ENCODE assay signal across 19 cellular contexts in genomic region chr3:101867521-101867920, GRCh38. TPM values are rescaled to one million over a fixed set of nuclear protein-coding genes. Genes with fewer than 3 reads are reported as not detected.
DNase-seq lines count a peak whose midpoint lies in the region; ATAC-seq and TF ChIP-seq lines count a peak whose summit lies in the region.
"Had no signal": no experiment of that assay in that cellular context is flagged by ENCODE, and none has a peak within 500 bp of the region (broad histone marks: within the 10 kb centered on the region; RNA-seq: fewer than 3 reads in every experiment).

No MANE protein-coding gene starts in this region.

- DNase-seq in breast epithelium (ENCODE audit: low spot score in 2 of 2) = no peak
- DNase-seq in MCF 10A (ENCODE audit: unreplicated experiment) = no peak
- peak; percentile 12 for DNase-seq in SK-MEL-5 (ENCODE audit: low read depth, low spot score)
- no peak for DNase-seq in epithelial cell of prostate (ENCODE audit: low read depth, low spot score)
- peak; percentile 28 for DNase-seq in renal cortical epithelial cell (ENCODE audit: low read depth)
- no peak for DNase-seq in spleen
- DNase-seq in NK-92 (lab: John Stamatoyannopoulos, UW; ENCODE audit: unreplicated experiment) = no peak
- DNase-seq: COR-L47, DMS53, GOT3, Karpas-422, NCI-H187 treated with DMSO at 0.1 percent for 48 hours, NCI-H2171, NCI-H774, Peyer's patch, Right ventricle myocardium superior had no signal

- POLR2A ChIA-PET in MCF 10A (lab: Yijun Ruan, JAX) = interaction anchor here (0.8 to 2.9 kb wide), 6 partner anchors 11 to 110 kb away, joined by 3 to 15 read pairs (median 6); partner anchors contain the start of gene NFKBIZ

- peaks cover 65% of the 10 kb centered on the region for H3K36me3 Mint-ChIP-seq in MCF 10A (ENCODE audit: insufficient read depth, unreplicated experiment)

- H3K4me1 ChIP-seq in breast epithelium (no peaks in the 10 kb centered on the region), spleen (peaks cover 0 to 22% (median 0%) of the 10 kb centered on the region in 6 donors)

- H3K4me1 Mint-ChIP-seq in MCF 10A (ENCODE audit: insufficient read depth, unreplicated experiment) = peaks cover 13% of the 10 kb centered on the region

- no peak overlapping the region for H3K27ac Mint-ChIP-seq in MCF 10A (ENCODE audit: low read depth, unreplicated experiment)

- no peaks in the 10 kb centered on the region for H3K9me3 ChIP-seq in breast epithelium
- no peaks in the 10 kb centered on the region for H3K9me3 ChIP-seq in spleen
- H3K9me3 ChIP-seq: Peyer's patch had no signal

- TF ChIP-seq CTCF in breast epithelium (IDR thresholded peaks at IDR 0.05) = no peak
- TF ChIP-seq CTCF in MCF 10A (IDR thresholded peaks at IDR 0.05; ENCODE audit: unreplicated experiment) = no peak
- TF ChIP-seq CTCF in spleen (IDR thresholded peaks at IDR 0.05 in 8 of 11, conservative IDR thresholded peaks at IDR 0.05 in 3 of 11) = no peak

- no peaks in the 10 kb centered on the region for H3K27me3 Mint-ChIP-seq in MCF 10A (ENCODE audit: insufficient read depth, unreplicated experiment)

- no peaks in the 10 kb centered on the region for H3K27me3 ChIP-seq in breast epithelium
- no peaks in the 10 kb centered on the region for H3K27me3 ChIP-seq in spleen (replicated peaks in 1 of 7)
- H3K27me3 ChIP-seq: Peyer's patch had no signal

- no peaks in the 10 kb centered on the region for H3K9me3 Mint-ChIP-seq in MCF 10A (ENCODE audit: unreplicated experiment)
- H3K9me3 Mint-ChIP-seq: CD14-positive monocyte had no signal

- no peak for ATAC-seq in GM18870 (IDR thresholded peaks at IDR 0.05; ENCODE audit: unreplicated experiment)
- ATAC-seq: GM12878 had no signal

- H3K36me3 ChIP-seq in breast epithelium = no peaks in the 10 kb centered on the region
- H3K36me3 ChIP-seq in spleen = peaks cover 0 to 8% (median 0%) of the 10 kb centered on the region in 6 donors
- H3K36me3 ChIP-seq: Peyer's patch had no signal

- TF ChIP-seq POLR2A in breast epithelium (IDR thresholded peaks at IDR 0.05) = no peak
- no peak for TF ChIP-seq POLR2A in spleen (IDR thresholded peaks at IDR 0.05)

- CTCF ChIA-PET in MCF 10A (lab: Yijun Ruan, JAX) = interaction anchor here (0.8 to 2.2 kb wide), 4 partner anchors 10 to 358 kb away, joined by 3 to 9 read pairs (median 4); no protein-coding TSS in a partner anchor

- BruUV-seq in MCF 10A (replicated peaks; lab: Mats Ljungman, UMichigan) = no TSS peak

- H3K27ac ChIP-seq in breast epithelium = peak overlapping the region; percentile 34 to 45
- H3K27ac ChIP-seq in epithelial cell of prostate = peak overlapping the region; percentile 70
- no peak overlapping the region for H3K27ac ChIP-seq in spleen

- intact Hi-C loops in breast epithelium (cut with DNase I; ENCODE audit: low total_unique reads) (no loop called here), MCF 10A (cut with micrococcal nuclease) (no loop called here), spleen (cut with DNase I; ENCODE audit: low total_unique reads) (no loop called here)

- no peak overlapping the region for H3K4me3 Mint-ChIP-seq in MCF 10A (ENCODE audit: unreplicated experiment)
- H3K4me3 Mint-ChIP-seq: CD14-positive monocyte had no signal

- in situ Hi-C loops in SK-MEL-5 (cut with HindIII; ENCODE audit: low pct_unique_long_range_greater_than_20kb, low sequenced_read_pairs) = no loop called here

- H3K4me3 ChIP-seq in breast epithelium (no peak overlapping the region), spleen (no peak overlapping the region)
- H3K4me3 ChIP-seq: GM12878 had no signal

RNA-seq across cellular contexts. Expression of gene NFKBIZ, which starts 18.2 kb away (rescaled TPM):
- total RNA-seq in breast epithelium (100 to 1,000 TPM in 2 of 3 donors, 10 to 100 TPM in 1; 52.2 to 694 (median 243) TPM), MCF 10A (2022) (48.9 and 58.8 TPM in 2 replicates), renal cortical epithelial cell (135 and 224 TPM in 2 replicates), spleen (100 to 1,000 TPM in 3 of 7 donors, 10 to 100 TPM in 4; 59.4 to 220 (median 96.4) TPM)
- 69.0 and 77.5 TPM in 2 replicates for total RNA-seq in SK-MEL-5 (2014; rRNA removed; shearing (Covaris generic))
- polyA plus RNA-seq in SK-MEL-5 (2015; cell fraction: cytosol; rRNA removed) = 117 and 142 TPM in 2 replicates
- polyA plus RNA-seq in SK-MEL-5 (2015; cell fraction: nucleus; rRNA removed) = 838 and 953 TPM in 2 replicates
- polyA plus RNA-seq in spleen = 10 to 100 TPM; 11.6 to 12.1 (median 11.7) TPM

Comparison
In these comparisons a context has a peak if more than half of its experiments do, and no peak if none do; other contexts are left out.
1. DNase-seq: peak in SK-MEL-5 (single experiment) and renal cortical epithelial cell (single experiment); none in breast epithelium (0 of 2), MCF 10A (single experiment), epithelial cell of prostate (single experiment), spleen (single experiment) and NK-92 (single experiment).
2. H3K27ac ChIP-seq: peak in breast epithelium (2 of 2) and epithelial cell of prostate (single experiment); none in spleen (0 of 8).